17 cellular contexts compared by ENCODE assay signal in genomic region chr13:47503468-47503867, GRCh38.
DNase-seq lines count a peak whose midpoint lies in the region; ATAC-seq, FAIRE-seq and TF ChIP-seq lines count a peak whose summit lies in the region.
"Had no signal": no experiment of that assay in that cellular context is flagged by ENCODE, and none has a peak within 500 bp of the region (broad histone marks: within the 10 kb centered on the region; RNA-seq: fewer than 3 reads in every experiment).

No MANE protein-coding gene starts in this region.

- no peak for ATAC-seq in GM23338
- ATAC-seq in pancreas = peak in 3 of 4 donors; percentile 29 to 67 (median 43)
- ATAC-seq: CD8-positive, alpha-beta T cell had no signal

- intact Hi-C loops in mammary epithelial cell (cut with micrococcal nuclease) (no loop called here), pancreas (cut with DNase I) (no loop called here)

- in situ Hi-C loops in mammary epithelial cell (cut with MboI; ENCODE audit: low sequenced_read_pairs in 2 of 2) = no loop called here

- no peaks in the 10 kb centered on the region for H3K4me1 Mint-ChIP-seq in GM23338
- H3K4me1 Mint-ChIP-seq: B cell had no signal

- H3K4me3 ChIP-seq in GM23338 (no peak overlapping the region), LNCaP clone FGC (ENCODE audit: low read depth, low read length) (no peak overlapping the region), mammary epithelial cell (replicated peaks in 1 of 3; ENCODE audit: insufficient read depth in 1 of 3, low read depth in 2 of 3, low read length in 3 of 3) (no peak overlapping the region), pancreas (no peak overlapping the region)
- H3K4me3 ChIP-seq in effector memory CD4-positive, alpha-beta T cell (ENCODE audit: insufficient read depth, low read depth, low read length, poor library complexity, severe bottlenecking) = no peak overlapping the region
- H3K4me3 ChIP-seq: BLaER1 treated with 17β-estradiol and CSF1 and Interleukin-3, amounts not matched to agents 10 nM and 100 nM had no signal

- no peaks in the 10 kb centered on the region for H3K36me3 Mint-ChIP-seq in GM23338 (ENCODE audit: low read depth)
- H3K36me3 Mint-ChIP-seq: CD8-positive, alpha-beta T cell had no signal

- no TSS peak for BruUV-seq in mammary epithelial cell (replicated peaks; lab: Mats Ljungman, UMichigan)

- no peaks in the 10 kb centered on the region for H3K9me3 Mint-ChIP-seq in GM23338
- H3K9me3 Mint-ChIP-seq: CD8-positive, alpha-beta T cell had no signal

- H2AFZ ChIP-seq in GM23338 = peak overlapping the region; percentile 12; the same call in 1 of the 2 replicates
- no peak overlapping the region for H2AFZ ChIP-seq in mammary epithelial cell (ENCODE audit: low read depth, low read length)

- WGBS in mammary epithelial cell (ENCODE audit: low coverage, missing lambda C conversion rate) = 35% methylated on average over 2 of the region's 2 CpGs
- 42 to 46% methylated on average over 2 of the region's 2 CpGs for WGBS in pancreas, 2 donors

- no peaks in the 10 kb centered on the region for H3K27me3 Mint-ChIP-seq in GM23338 (ENCODE audit: insufficient read depth, low read depth, poor library complexity)

- no peak overlapping the region for H3K4me3 Mint-ChIP-seq in GM23338
- H3K4me3 Mint-ChIP-seq: B cell; CD8-positive, alpha-beta T cell had no signal

- H4K20me1 ChIP-seq in GM23338 (replicated peaks; ENCODE audit: insufficient read depth) (no peaks in the 10 kb centered on the region), mammary epithelial cell (ENCODE audit: insufficient read depth, low read length) (no peaks in the 10 kb centered on the region)
- H4K20me1 ChIP-seq: BLaER1 treated with 17β-estradiol and CSF1 and Interleukin-3, amounts not matched to agents 10 nM and 100 nM had no signal

- TF ChIP-seq CTCF in GM23338 (conservative IDR thresholded peaks at IDR 0.05; ENCODE audit: low read depth in 2 of 2) = no peak
- TF ChIP-seq CTCF in LNCaP clone FGC (IDR thresholded peaks at IDR 0.05; ENCODE audit: control insufficient read depth, extremely low read depth, insufficient read depth) = no peak
- TF ChIP-seq CTCF in mammary epithelial cell (conservative IDR thresholded peaks at IDR 0.05 in 1 of 2, IDR thresholded peaks at IDR 0.05 in 1 of 2; ENCODE audit: extremely low read depth in 1 of 2, insufficient read depth in 1 of 2, low read depth in 1 of 2, low read length in 2 of 2) = no peak
- no peak for TF ChIP-seq CTCF in pancreas (IDR thresholded peaks at IDR 0.05)

- no peak for FAIRE-seq in pancreas (lab: Jason Lieb, UNC)
- FAIRE-seq: G401.6, GM12891, GM19239, H54 had no signal

- H3K27ac Mint-ChIP-seq in GM23338 = no peak overlapping the region
- H3K27ac Mint-ChIP-seq: B cell; CD8-positive, alpha-beta T cell had no signal

- no peaks in the 10 kb centered on the region for H3K79me2 ChIP-seq in GM23338 (replicated peaks; ENCODE audit: insufficient read depth)
- no peaks in the 10 kb centered on the region for H3K79me2 ChIP-seq in mammary epithelial cell (ENCODE audit: insufficient read depth, low read length)

- no peak for DNase-seq in GM23338 (ENCODE audit: low spot score)
- peak; percentile 8 for DNase-seq in LNCaP clone FGC (ENCODE audit: low read depth)
- DNase-seq in mammary epithelial cell = peak; percentile 44
- no peak for DNase-seq in pancreas
- no peak for DNase-seq in effector memory CD4-positive, alpha-beta T cell
- DNase-seq in activated CD4-positive, alpha-beta T cell treated with anti-CD3 and anti-CD28 coated beads for 48 hours = no peak
- no peak for DNase-seq in NCI-H524 treated with DMSO at 0.1 percent for 48 hours (lab: John Stamatoyannopoulos, UW)
- DNase-seq: CD8-positive, alpha-beta T cell; DMS 273 treated with DMSO at 0.1 percent for 48 hours; DMS53; HCEC 1CT had no signal

- H3K9me3 ChIP-seq in mammary epithelial cell (replicated peaks; ENCODE audit: insufficient read depth, low read length) (no peaks in the 10 kb centered on the region), pancreas (no peaks in the 10 kb centered on the region)
- H3K9me3 ChIP-seq in effector memory CD4-positive, alpha-beta T cell (ENCODE audit: control insufficient read depth, low read length) = no peaks in the 10 kb centered on the region
- H3K9me3 ChIP-seq: BLaER1 treated with 17β-estradiol and CSF1 and Interleukin-3, amounts not matched to agents 10 nM and 100 nM had no signal

- no peaks in the 10 kb centered on the region for H3F3A ChIP-seq in GM23338 (replicated peaks; ENCODE audit: low read depth)

- H3K4me2 ChIP-seq in GM23338 (no peak overlapping the region), mammary epithelial cell (ENCODE audit: insufficient read depth, low read depth, low read length) (peak overlapping the region; percentile 8)
- H3K4me2 ChIP-seq: BLaER1 treated with 17β-estradiol and CSF1 and Interleukin-3, amounts not matched to agents 10 nM and 100 nM had no signal

- no peak overlapping the region for H3K9ac ChIP-seq in mammary epithelial cell (ENCODE audit: insufficient read depth, low read length)
- H3K9ac ChIP-seq: BLaER1 treated with 17β-estradiol and CSF1 and Interleukin-3, amounts not matched to agents 10 nM and 100 nM had no signal

- no peak overlapping the region for H3K27ac ChIP-seq in GM23338 (ENCODE audit: low read depth)
- no peak overlapping the region for H3K27ac ChIP-seq in mammary epithelial cell (ENCODE audit: insufficient read depth, low read depth, low read length)
- no peak overlapping the region for H3K27ac ChIP-seq in pancreas
- H3K27ac ChIP-seq in effector memory CD4-positive, alpha-beta T cell (ENCODE audit: insufficient read depth, low read length, poor library complexity, severe bottlenecking) = no peak overlapping the region
- H3K27ac ChIP-seq: BLaER1 treated with 17β-estradiol and CSF1 and Interleukin-3, amounts not matched to agents 10 nM and 100 nM had no signal

- H3K27me3 ChIP-seq in GM23338 (ENCODE audit: insufficient read depth) (no peaks in the 10 kb centered on the region), mammary epithelial cell (ENCODE audit: insufficient read depth, low read length) (no peaks in the 10 kb centered on the region), pancreas (no peaks in the 10 kb centered on the region)
- H3K27me3 ChIP-seq in effector memory CD4-positive, alpha-beta T cell (replicated peaks; ENCODE audit: control insufficient read depth, insufficient read depth, low read length, poor library complexity, severe bottlenecking) = no peaks in the 10 kb centered on the region
- H3K27me3 ChIP-seq: BLaER1 treated with 17β-estradiol and CSF1 and Interleukin-3, amounts not matched to agents 10 nM and 100 nM had no signal

- dilution Hi-C loops in mammary epithelial cell (cut with HindIII; ENCODE audit: low sequenced_read_pairs) = no loop called here

- 0 out of 2 replicates have a peak, but pooled peaks cover 3% of the 10 kb centered on the region for H3K9me2 ChIP-seq in GM23338 (ENCODE audit: insufficient read depth)

- CTCF ChIA-PET in mammary epithelial cell (lab: Charles Lee; ENCODE audit: low non-redundant PET) = no interaction called here

- H3K36me3 ChIP-seq in GM23338 (ENCODE audit: insufficient read depth) (no peaks in the 10 kb centered on the region), mammary epithelial cell (ENCODE audit: insufficient read depth, low read length) (no peaks in the 10 kb centered on the region), pancreas (no peaks in the 10 kb centered on the region)
- H3K36me3 ChIP-seq in effector memory CD4-positive, alpha-beta T cell (ENCODE audit: control insufficient read depth, insufficient read depth, low read length) = no peaks in the 10 kb centered on the region
- H3K36me3 ChIP-seq: BLaER1 treated with 17β-estradiol and CSF1 and Interleukin-3, amounts not matched to agents 10 nM and 100 nM had no signal

- no peaks in the 10 kb centered on the region for H3K4me1 ChIP-seq in GM23338 (ENCODE audit: insufficient read depth)
- H3K4me1 ChIP-seq in mammary epithelial cell (ENCODE audit: insufficient read depth, low read length) = peaks cover 16% of the 10 kb centered on the region
- no peaks in the 10 kb centered on the region for H3K4me1 ChIP-seq in pancreas
- no peaks in the 10 kb centered on the region for H3K4me1 ChIP-seq in effector memory CD4-positive, alpha-beta T cell (ENCODE audit: control insufficient read depth, insufficient read depth, low read length, poor library complexity, severe bottlenecking)

Comparison
In these comparisons a context has a peak if more than half of its experiments do, and no peak if none do; other contexts are left out.
1. DNase-seq: peak in LNCaP clone FGC (single experiment) and mammary epithelial cell (single experiment); none in GM23338 (single experiment), pancreas (0 of 6), effector memory CD4-positive, alpha-beta T cell (0 of 3), activated CD4-positive, alpha-beta T cell treated with anti-CD3 and anti-CD28 coated beads for 48 hours (single experiment) and NCI-H524 treated with DMSO at 0.1 percent for 48 hours (single experiment).